ENCODE assay signal across 13 cellular contexts in the genomic region with DNA sequence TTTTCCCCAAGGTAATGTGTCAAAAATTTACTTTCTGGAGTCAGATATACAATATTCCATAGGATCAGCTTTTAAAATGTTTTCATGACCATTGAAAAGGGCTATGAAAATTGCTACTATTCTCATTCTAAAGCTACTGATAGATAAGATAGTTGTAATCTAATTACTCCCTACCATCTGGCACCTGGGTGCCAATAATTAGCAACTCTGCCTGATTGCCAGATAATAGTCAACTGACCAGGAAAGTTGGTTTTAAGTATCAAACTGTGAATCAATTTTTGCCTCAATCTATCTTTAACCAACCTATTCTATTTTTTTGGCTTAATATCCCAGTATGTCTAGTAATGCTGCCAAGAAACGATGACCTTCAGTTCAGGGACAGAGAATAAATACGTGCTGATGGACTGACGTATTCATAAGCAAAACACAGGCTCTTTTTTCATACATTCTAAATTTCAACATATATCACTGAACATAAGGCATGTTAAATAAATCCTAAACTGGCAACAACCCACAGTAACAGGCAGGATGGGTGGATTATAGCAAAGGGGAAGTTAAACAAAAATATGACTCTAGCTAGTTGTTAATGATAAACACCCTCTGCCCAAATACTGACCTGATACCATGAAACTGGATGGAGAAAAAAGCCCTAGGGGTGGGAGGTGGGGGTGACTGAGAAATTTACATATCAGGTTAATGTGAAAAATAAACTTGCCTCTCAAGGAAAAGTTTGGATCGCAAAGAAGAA. TPM values are rescaled to one million over a fixed set of nuclear protein-coding genes. Genes with fewer than 3 reads are reported as not detected.
A peak's percentile ranks its signal among the peaks of the same experiment; 100 is the strongest.
DNase-seq lines count a peak whose midpoint lies in the region; ATAC-seq, FAIRE-seq and TF ChIP-seq lines count a peak whose summit lies in the region.
"Had no signal": no experiment of that assay in that cellular context is flagged by ENCODE, and none has a peak within 500 bp of the region (broad histone marks: within the 10 kb centered on the region; RNA-seq: fewer than 3 reads in every experiment).

No MANE protein-coding gene starts in this region.

- FAIRE-seq in pancreas (lab: Jason Lieb, UNC): no peak

- no peaks in the 10 kb centered on the region for H4K20me1 ChIP-seq in mammary epithelial cell (ENCODE audit: insufficient read depth, low read length)

- WGBS in mammary epithelial cell (ENCODE audit: low coverage, missing lambda C conversion rate): 30% methylated on average over 4 of the region's 4 CpGs
- 8 to 11% methylated on average over 4 of the region's 4 CpGs for WGBS in pancreas, 2 donors

- H3K9me3 Mint-ChIP-seq in nephron progenitor cell: peaks cover 13% of the 10 kb centered on the region

- H3K4me3 ChIP-seq in mammary epithelial cell (replicated peaks in 1 of 3; ENCODE audit: insufficient read depth in 1 of 3, low read depth in 2 of 3, low read length in 3 of 3): no peak overlapping the region
- H3K4me3 ChIP-seq in pancreas: no peak overlapping the region
- H3K4me3 ChIP-seq: heart left ventricle had no signal

- peak; percentile 72 for ATAC-seq in GM19452 (IDR thresholded peaks at IDR 0.05; ENCODE audit: unreplicated experiment)
- ATAC-seq in HG03432 (IDR thresholded peaks at IDR 0.05; ENCODE audit: unreplicated experiment): peak; percentile 63
- ATAC-seq in pancreas: peak; percentile 22 to 62 (median 54)
- no peak for ATAC-seq in stimulated activated naive CD8-positive, alpha-beta T cell treated with anti-CD3 and anti-CD28 coated beads, Interleukin-15, Interleukin-2, amounts not matched to agents 100 U/mL and 50 U/mL, for 24 hours
- ATAC-seq: stimulated activated naive B cell treated with anti-CD40 and anti-IgM and Interleukin-4, amounts not matched to agents 10 μg/mL and 1 μg/mL and 100 μg/mL, for 72 hours had no signal

- H3K27me3 ChIP-seq in mammary epithelial cell (ENCODE audit: insufficient read depth, low read length) (no peaks in the 10 kb centered on the region), pancreas (no peaks in the 10 kb centered on the region)
- H3K27me3 ChIP-seq: heart left ventricle had no signal

- H3K4me1 ChIP-seq in mammary epithelial cell (ENCODE audit: insufficient read depth, low read length): peaks cover 61% of the 10 kb centered on the region
- H3K4me1 ChIP-seq in pancreas: peaks cover 47 to 71% (median 63%) of the 10 kb centered on the region in 3 donors

- TF ChIP-seq CTCF in mammary epithelial cell (conservative IDR thresholded peaks at IDR 0.05 in 1 of 2, IDR thresholded peaks at IDR 0.05 in 1 of 2; ENCODE audit: extremely low read depth in 1 of 2, insufficient read depth in 1 of 2, low read depth in 1 of 2, low read length in 2 of 2) (no peak), pancreas (IDR thresholded peaks at IDR 0.05) (no peak), nephron progenitor cell (IDR thresholded peaks at IDR 0.05) (no peak)

- peaks cover 2% of the 10 kb centered on the region for H3K27me3 Mint-ChIP-seq in nephron progenitor cell (ENCODE audit: low read depth, poor library complexity)
- H3K27me3 Mint-ChIP-seq: activated B cell treated with CpG ODN at 0.5 μM for 24 hours; stimulated activated naive B cell treated with anti-CD40 and anti-IgM and Interleukin-4, amounts not matched to agents 10 μg/mL and 1 μg/mL and 100 μg/mL, for 72 hours had no signal

- intact Hi-C loops in mammary epithelial cell (cut with micrococcal nuclease): loop anchor here (5.0 kb wide), 1 partner anchor 135 kb away; no protein-coding TSS in a partner anchor
- intact Hi-C loops in pancreas (cut with DNase I): no loop called here

- dilution Hi-C loops in mammary epithelial cell (cut with HindIII; ENCODE audit: low sequenced_read_pairs): loop anchor here (5.0 kb wide), 1 partner anchor 90 kb away; no protein-coding TSS in a partner anchor

- DNase-seq in mammary epithelial cell (no peak), pancreas (no peak), NOMO-1 (lab: John Stamatoyannopoulos, UW; ENCODE audit: unreplicated experiment in 2 of 2) (no peak), nephron progenitor cell (no peak)
- DNase-seq in effector CD8-positive, alpha-beta T cell (lab: John Stamatoyannopoulos, UW): no peak
- no peak for DNase-seq in stimulated activated naive CD8-positive, alpha-beta T cell treated with anti-CD3 and anti-CD28 coated beads, Interleukin-15, Interleukin-2, amounts not matched to agents 100 U/mL and 50 U/mL, for 24 hours
- DNase-seq: activated B cell treated with CpG ODN at 0.5 μM for 24 hours; heart left ventricle; NCI-H1930; retina; stimulated activated naive B cell treated with anti-CD40 and anti-IgM and Interleukin-4, amounts not matched to agents 10 μg/mL and 1 μg/mL and 100 μg/mL, for 72 hours had no signal

- H3K4me1 Mint-ChIP-seq in nephron progenitor cell: peaks cover 71% of the 10 kb centered on the region

- H3K27ac ChIP-seq in mammary epithelial cell (ENCODE audit: insufficient read depth, low read depth, low read length) (peak overlapping the region; percentile 67), pancreas (peak overlapping the region; percentile 13 to 89 (median 53))

- in situ Hi-C loops in mammary epithelial cell (cut with MboI; ENCODE audit: low sequenced_read_pairs in 2 of 2): loop anchor here in 1 of 2 donors (25.0 kb wide), 2 partner anchors 90 to 240 kb away; partner anchors contain the start of gene CBR4

- peaks cover 23% of the 10 kb centered on the region for H3K36me3 Mint-ChIP-seq in nephron progenitor cell (ENCODE audit: low read depth)

- peaks cover 98% of the 10 kb centered on the region for H3K79me2 ChIP-seq in mammary epithelial cell (ENCODE audit: insufficient read depth, low read length)

- no peak overlapping the region for H3K9ac ChIP-seq in mammary epithelial cell (ENCODE audit: insufficient read depth, low read length)

- H3K4me3 Mint-ChIP-seq in nephron progenitor cell: no peak overlapping the region
- H3K4me3 Mint-ChIP-seq: activated B cell treated with CpG ODN at 0.5 μM for 24 hours; stimulated activated naive B cell treated with anti-CD40 and anti-IgM and Interleukin-4, amounts not matched to agents 10 μg/mL and 1 μg/mL and 100 μg/mL, for 72 hours had no signal

- H3K9me3 ChIP-seq in mammary epithelial cell (replicated peaks; ENCODE audit: insufficient read depth, low read length): no peaks in the 10 kb centered on the region
- H3K9me3 ChIP-seq in pancreas: no peaks in the 10 kb centered on the region
- H3K9me3 ChIP-seq: heart left ventricle had no signal

- H3K27ac Mint-ChIP-seq in nephron progenitor cell: no peak overlapping the region
- H3K27ac Mint-ChIP-seq: activated B cell treated with CpG ODN at 0.5 μM for 24 hours; stimulated activated naive B cell treated with anti-CD40 and anti-IgM and Interleukin-4, amounts not matched to agents 10 μg/mL and 1 μg/mL and 100 μg/mL, for 72 hours had no signal

- CTCF ChIA-PET in mammary epithelial cell (lab: Charles Lee; ENCODE audit: low non-redundant PET): no interaction called here

- BruUV-seq in mammary epithelial cell (replicated peaks; lab: Mats Ljungman, UMichigan): no TSS peak

- peak overlapping the region; percentile 80 for H3K4me2 ChIP-seq in mammary epithelial cell (ENCODE audit: insufficient read depth, low read depth, low read length)

- H2AFZ ChIP-seq in mammary epithelial cell (ENCODE audit: low read depth, low read length): no peak overlapping the region

- no peaks in the 10 kb centered on the region for H3K36me3 ChIP-seq in mammary epithelial cell (ENCODE audit: insufficient read depth, low read length)
- no peaks in the 10 kb centered on the region for H3K36me3 ChIP-seq in pancreas
- H3K36me3 ChIP-seq: heart left ventricle had no signal

RNA-seq across cellular contexts. Expression of gene SH3RF1, which starts 18.2 kb away (rescaled TPM):
- total RNA-seq in mammary epithelial cell: 10 to 100 TPM; 30.8 to 38.2 TPM
- polyA plus RNA-seq in mammary epithelial cell: 16.6 TPM
- 79.5 TPM for polyA minus RNA-seq in mammary epithelial cell
- 10 to 100 TPM; 10.2 to 30.6 (median 15.1) TPM for total RNA-seq in pancreas
- polyA plus RNA-seq in pancreas: 1 to 10 TPM; 4.0 to 5.6 TPM
